15 cellular contexts compared by ENCODE assay signal in the genomic region with DNA sequence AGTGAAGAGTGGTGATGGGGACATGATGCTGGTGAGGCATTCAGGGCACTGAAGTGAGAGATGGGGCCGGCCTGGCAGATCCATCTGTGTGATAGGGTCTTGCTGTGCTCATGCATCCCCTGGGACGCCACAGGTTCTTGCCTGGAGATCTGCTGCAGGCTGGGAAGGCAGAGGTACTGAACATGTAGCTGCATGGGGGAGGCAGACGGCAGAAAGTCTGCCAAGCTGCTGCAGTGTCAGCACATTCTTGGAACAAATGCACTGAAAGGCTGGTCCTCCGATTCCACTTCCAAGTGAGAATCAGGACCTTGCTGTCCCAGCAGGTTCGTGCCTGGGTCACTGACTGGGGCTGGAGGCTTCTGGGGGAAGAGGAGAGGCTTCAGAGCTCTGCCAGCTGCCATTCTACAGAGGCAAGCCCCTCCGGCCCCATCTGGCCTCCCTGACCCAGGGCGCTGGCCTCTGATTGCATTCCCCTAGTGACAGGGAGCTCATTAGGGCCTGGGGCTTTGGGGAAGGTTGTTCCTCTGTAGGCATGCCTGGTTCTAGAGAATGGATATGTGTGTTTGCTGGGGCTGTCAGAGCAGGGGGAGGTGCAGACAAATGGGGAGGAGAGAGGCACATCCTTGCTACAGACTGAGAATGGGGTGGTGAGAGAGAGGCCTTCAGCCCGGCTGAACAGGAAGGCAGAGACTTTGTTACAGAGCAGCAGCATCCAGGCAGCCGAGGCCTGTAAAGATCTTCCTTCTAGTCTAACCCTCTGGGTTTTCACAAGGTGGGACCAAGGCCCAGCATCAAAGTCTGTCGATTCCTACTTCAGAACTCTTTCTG.
"Had no signal": no experiment of that assay in that cellular context is flagged by ENCODE, and none has a peak within 500 bp of the region (broad histone marks: within the 10 kb centered on the region; RNA-seq: fewer than 3 reads in every experiment).

No MANE protein-coding gene starts in this region.

- H3K27ac ChIP-seq: brain microvascular endothelial cell, hepatocyte, right lobe of liver, spleen, upper lobe of left lung had no signal

- H3K4me3 ChIP-seq: hepatocyte, right lobe of liver, spleen, upper lobe of left lung had no signal

- H3K27me3 ChIP-seq: brain microvascular endothelial cell, hepatocyte, right lobe of liver, spleen, upper lobe of left lung had no signal

- H3K36me3 ChIP-seq: brain microvascular endothelial cell, right lobe of liver, spleen, upper lobe of left lung had no signal

- DNase-seq: activated gamma-delta T cell; activated T-cell treated with anti-CD3 and anti-CD28 coated beads, Interleukin-2, amount 50 U/mL, for 1 hour; amygdala; brain microvascular endothelial cell; cerebellar nuclear complex; dermis blood vessel endothelial cell; nucleus accumbens; right lobe of liver; spleen; stimulated activated CD4-positive, alpha-beta T cell treated with anti-CD3 and anti-CD28 coated beads, Interleukin-2, amount 100 ng/mL, for 24 hours; stimulated activated naive CD4-positive, alpha-beta T cell; substantia nigra; T-helper 2 cell; upper lobe of left lung had no signal

- H3K4me1 ChIP-seq: right lobe of liver, spleen had no signal

- H3K9me3 ChIP-seq: right lobe of liver, spleen, upper lobe of left lung had no signal
